ENCODE assay signal across 32 cellular contexts in genomic region chr3:99915911-99916310, GRCh38.
"Had no signal": no experiment of that assay in that cellular context is flagged by ENCODE, and none has a peak within 500 bp of the region (broad histone marks: within the 10 kb centered on the region; RNA-seq: fewer than 3 reads in every experiment).

No MANE protein-coding gene starts in this region.

- H3K27ac Mint-ChIP-seq: activated CD4-positive, alpha-beta T cell treated with anti-CD3 and anti-CD28 coated beads, Interleukin-2, amount 10 ng/mL, durations not matched to agents 24 days and 14 days; activated CD8-positive, alpha-beta T cell treated with anti-CD3 and anti-CD28 coated beads for 36 hours; activated naive CD4-positive, alpha-beta T cell treated with anti-CD3 and anti-CD28 coated beads, Interleukin-2, amount 50 U/mL, for 24 hours; activated T-cell treated with anti-CD3 and anti-CD28 coated beads, Interleukin-2, amount 50 U/mL, for 24 hours; activated T-helper 2 cell treated with anti-CD3 and anti-CD28 coated beads, Interferon-gamma antibody, Interleukin-2, Interleukin-4, amounts not matched to agents 10 μg/mL and 5 μg/mL and 100 μg/mL, durations not matched to agents 14 hours and 24 hours and 36 hours had no signal

- ATAC-seq: activated CD8-positive, alpha-beta T cell treated with anti-CD3 and anti-CD28 coated beads for 36 hours; body of pancreas; PC-3; Right ventricle myocardium inferior had no signal

- H3K27ac ChIP-seq: adrenal gland, body of pancreas, Peyer's patch, RWPE1 had no signal

- DNase-seq: activated CD4-positive, alpha-beta T cell treated with anti-CD3 and anti-CD28 coated beads, Interleukin-2, amount 10 ng/mL, durations not matched to agents 24 days and 14 days; activated CD4-positive, alpha-beta T cell treated with anti-CD3 and anti-CD28 coated beads, Interleukin-2, amount 50 U/mL, for 4 hours; activated CD8-positive, alpha-beta T cell treated with anti-CD3 and anti-CD28 coated beads for 36 hours; activated gamma-delta T cell; activated naive CD4-positive, alpha-beta T cell treated with Interleukin-2 at 50 U/mL for 16 hours; activated T-cell treated with anti-CD3 and anti-CD28 coated beads, Interleukin-2, amount 50 U/mL, for 24 hours; adrenal gland; body of pancreas; central memory CD4-positive, alpha-beta T cell; NCI-H1092 treated with DMSO at 0.1 percent for 48 hours; NCI-H1417; NCI-H146; NCI-H187; NCI-H2081; NCI-H2171 treated with DMSO at 0.1 percent for 48 hours; NCI-H2227 treated with DMSO at 0.1 percent for 48 hours; NCI-H446; NCI-H510A treated with DMSO at 0.1 percent for 48 hours; NCI-H526 treated with DMSO at 0.1 percent for 48 hours; NK-92 treated with Interleukin-12 subunit alpha and Interleukin-12 subunit beta, amount 100 ng/mL, for 24 hours; PC-3; Peyer's patch; SIG-M5; SW 1271; T-helper 1 cell; T-helper 2 cell; T-helper 9 cell had no signal

- H3K4me3 Mint-ChIP-seq: activated CD4-positive, alpha-beta T cell treated with anti-CD3 and anti-CD28 coated beads, Interleukin-2, amount 10 ng/mL, durations not matched to agents 24 days and 14 days; activated CD8-positive, alpha-beta T cell treated with anti-CD3 and anti-CD28 coated beads for 36 hours; activated naive CD4-positive, alpha-beta T cell treated with anti-CD3 and anti-CD28 coated beads, Interleukin-2, amount 50 U/mL, for 24 hours; activated T-cell treated with anti-CD3 and anti-CD28 coated beads, Interleukin-2, amount 50 U/mL, for 24 hours had no signal

- FAIRE-seq: astrocyte had no signal

- H3K27me3 Mint-ChIP-seq: activated CD4-positive, alpha-beta T cell treated with anti-CD3 and anti-CD28 coated beads, Interleukin-2, amount 10 ng/mL, durations not matched to agents 24 days and 14 days; activated CD8-positive, alpha-beta T cell treated with anti-CD3 and anti-CD28 coated beads for 36 hours; activated naive CD4-positive, alpha-beta T cell treated with anti-CD3 and anti-CD28 coated beads, Interleukin-2, amount 50 U/mL, for 24 hours; activated T-cell treated with anti-CD3 and anti-CD28 coated beads, Interleukin-2, amount 50 U/mL, for 24 hours had no signal

- H3K4me3 ChIP-seq: adrenal gland, body of pancreas, Peyer's patch had no signal

- H3K36me3 ChIP-seq: adrenal gland, Peyer's patch had no signal

- H3K9me3 Mint-ChIP-seq: activated CD4-positive, alpha-beta T cell treated with anti-CD3 and anti-CD28 coated beads, Interleukin-2, amount 10 ng/mL, durations not matched to agents 24 days and 14 days; activated CD8-positive, alpha-beta T cell treated with anti-CD3 and anti-CD28 coated beads for 36 hours; activated naive CD4-positive, alpha-beta T cell treated with anti-CD3 and anti-CD28 coated beads, Interleukin-2, amount 50 U/mL, for 24 hours; activated T-cell treated with anti-CD3 and anti-CD28 coated beads, Interleukin-2, amount 50 U/mL, for 24 hours; activated T-helper 2 cell treated with anti-CD3 and anti-CD28 coated beads, Interferon-gamma antibody, Interleukin-2, Interleukin-4, amounts not matched to agents 10 μg/mL and 5 μg/mL and 100 μg/mL, durations not matched to agents 14 hours and 24 hours and 36 hours had no signal

- H3K9me3 ChIP-seq: adrenal gland, body of pancreas, Peyer's patch had no signal

- H3K27me3 ChIP-seq: adrenal gland, body of pancreas, Peyer's patch had no signal
